23 cellular contexts compared by ENCODE assay signal in the genomic region with DNA sequence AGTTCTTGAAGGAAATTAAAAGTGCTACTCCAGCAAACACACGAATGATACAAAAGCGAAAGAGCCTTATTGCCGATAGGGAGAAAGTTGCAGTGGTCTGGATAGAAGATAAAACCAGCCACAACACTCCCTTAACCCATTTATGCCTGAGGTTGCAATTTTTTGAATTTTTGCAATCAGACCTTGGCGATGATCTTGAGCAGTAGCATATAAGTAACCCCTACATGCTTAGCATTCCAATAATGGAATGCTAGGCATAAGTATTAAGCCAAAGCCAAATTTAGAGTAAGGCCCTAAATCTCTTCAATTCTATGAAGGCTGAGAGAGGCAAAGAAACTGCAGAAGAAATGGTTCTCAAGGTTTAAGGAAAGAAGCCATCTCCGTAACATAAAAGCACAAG.
DNase-seq lines count a peak whose midpoint lies in the region; ATAC-seq and TF ChIP-seq lines count a peak whose summit lies in the region.
"Had no signal": no experiment of that assay in that cellular context is flagged by ENCODE, and none has a peak within 500 bp of the region (broad histone marks: within the 10 kb centered on the region; RNA-seq: fewer than 3 reads in every experiment).

No MANE protein-coding gene starts in this region.

- TF ChIP-seq CTCF in AG10803 (conservative IDR thresholded peaks at IDR 0.05; ENCODE audit: low read length) (no peak), IMR-90 (conservative IDR thresholded peaks at IDR 0.05; ENCODE audit: low read depth, low read length) (no peak), osteoblast (IDR thresholded peaks at IDR 0.05; ENCODE audit: extremely low read depth, low read depth, low read length) (no peak)

- CTCF ChIA-PET in IMR-90 (lab: Yijun Ruan, JAX): no interaction called here

- dilution Hi-C loops in IMR-90 (cut with HindIII; ENCODE audit: low sequenced_read_pairs, unreplicated experiment): no loop called here

- no peak overlapping the region for H4K5ac ChIP-seq in IMR-90 (ENCODE audit: low read depth, low read length)

- BruUV-seq in IMR-90 (replicated peaks; lab: Mats Ljungman, UMichigan): no TSS peak

- no peak for TF ChIP-seq RAD21 in IMR-90 (IDR thresholded peaks at IDR 0.05; ENCODE audit: low read length)

- H3K4me1 ChIP-seq in IMR-90 (ENCODE audit: control insufficient read depth, insufficient read depth, low read length): peaks cover 2% of the 10 kb centered on the region; the same call in 1 of the 2 replicates
- peaks cover under 1% of the 10 kb centered on the region for H3K4me1 ChIP-seq in osteoblast (ENCODE audit: insufficient read depth, low read length)
- H3K4me1 ChIP-seq: Caco-2 had no signal

- H3K36me3 ChIP-seq in IMR-90 (ENCODE audit: control insufficient read depth, insufficient read depth, low read length) (no peaks in the 10 kb centered on the region), osteoblast (ENCODE audit: insufficient read depth, low read length) (no peaks in the 10 kb centered on the region)

- H3K56ac ChIP-seq in IMR-90 (ENCODE audit: extremely low read depth, insufficient read depth, low read length): no peak overlapping the region

- no peak overlapping the region for H3K14ac ChIP-seq in IMR-90 (replicated peaks; ENCODE audit: low read depth, low read length)

- intact Hi-C loops in IMR-90 (cut with micrococcal nuclease): loop anchor here (5.0 kb wide), 1 partner anchor 50 kb away; no protein-coding TSS in a partner anchor
- intact Hi-C loops in activated T-helper 2 cell treated with anti-CD3 and anti-CD28 coated beads, Interferon-gamma antibody, Interleukin-2, Interleukin-4, amounts not matched to agents 10 μg/mL and 5 μg/mL and 100 μg/mL, durations not matched to agents 14 hours and 24 hours and 36 hours (cut with micrococcal nuclease): no loop called here

- DNase-seq in AG10803 (ENCODE audit: low read depth) (peak; percentile 71), IMR-90 (no peak), astrocyte of the hippocampus (ENCODE audit: low read depth, low spot score) (peak; percentile 11), osteoblast (ENCODE audit: insufficient read length, low spot score, missing footprints) (no peak)
- no peak for DNase-seq in activated CD4-positive, CD25-positive, alpha-beta regulatory T cell treated with anti-CD3 and anti-CD28 coated beads, Interleukin-2, amount 50 U/mL, for 72 hours
- no peak for DNase-seq in stimulated activated CD4-positive, alpha-beta T cell treated with anti-CD3 and anti-CD28 coated beads, Interleukin-15, amount 100 ng/mL, for 24 hours
- DNase-seq in activated T-helper 2 cell treated with anti-CD3 and anti-CD28 coated beads, Interferon-gamma antibody, Interleukin-2, Interleukin-4, amounts not matched to agents 10 μg/mL and 5 μg/mL and 100 μg/mL, durations not matched to agents 14 hours and 24 hours and 36 hours (ENCODE audit: low spot score): no peak
- DNase-seq: Caco-2; CD4-positive, CD25-positive, alpha-beta regulatory T cell; GF-D8; GOT3; KBM-7; NCI-H1105 treated with DMSO at 0.1 percent for 48 hours; NCI-H1694; NCI-H2081 treated with DMSO at 0.1 percent for 48 hours; NCI-H748 treated with DMSO at 0.1 percent for 48 hours; NK-92 treated with Interleukin-12 subunit alpha and Interleukin-12 subunit beta, amount 100 ng/mL, for 24 hours; Right ventricle myocardium superior had no signal

- H4K20me1 ChIP-seq in IMR-90 (ENCODE audit: insufficient read depth, low read length): no peaks in the 10 kb centered on the region
- no peaks in the 10 kb centered on the region for H4K20me1 ChIP-seq in osteoblast (ENCODE audit: insufficient read depth, low read length)

- POLR2A ChIA-PET in IMR-90 (lab: Charles Lee; ENCODE audit: unreplicated experiment): no interaction called here

- no peak overlapping the region for H3K4me2 ChIP-seq in IMR-90 (ENCODE audit: low read depth, low read length)
- no peak overlapping the region for H3K4me2 ChIP-seq in osteoblast (ENCODE audit: insufficient read depth, low read length)

- H3K9me3 ChIP-seq in IMR-90 (ENCODE audit: control insufficient read depth, insufficient read depth, low read length) (no peaks in the 10 kb centered on the region), osteoblast (ENCODE audit: low read depth, low read length) (no peaks in the 10 kb centered on the region)
- H3K9me3 ChIP-seq: Caco-2 had no signal

- H2BK5ac ChIP-seq in IMR-90 (ENCODE audit: low read depth, low read length, poor library complexity, severe bottlenecking): no peak overlapping the region

- H2AFZ ChIP-seq in IMR-90 (replicated peaks; ENCODE audit: low read length, poor library complexity) (no peak overlapping the region), osteoblast (ENCODE audit: low read length) (peak overlapping the region; percentile 27)

- ATAC-seq in IMR-90 (ENCODE audit: low read depth) (peak; percentile 67), HG03175 (IDR thresholded peaks at IDR 0.05; ENCODE audit: unreplicated experiment) (no peak)
- ATAC-seq: GM12878, HCT116 had no signal

- in situ Hi-C loops in IMR-90 (cut with MboI; ENCODE audit: low sequenced_read_pairs): no loop called here

- 0 out of 4 replicates have a peak overlapping the region, but pooled peaks of 1 of the 2 experiments have one; percentile 25 for H4K8ac ChIP-seq in IMR-90 (ENCODE audit: low read depth in 2 of 2, low read length in 2 of 2)

- H3K23ac ChIP-seq in IMR-90 (ENCODE audit: low read depth, low read length): no peak overlapping the region

- H3K4me1 Mint-ChIP-seq in activated T-helper 2 cell treated with anti-CD3 and anti-CD28 coated beads, Interferon-gamma antibody, Interleukin-2, Interleukin-4, amounts not matched to agents 10 μg/mL and 5 μg/mL and 100 μg/mL, durations not matched to agents 14 hours and 24 hours and 36 hours (ENCODE audit: low read depth): no peaks in the 10 kb centered on the region
- H3K4me1 Mint-ChIP-seq: B cell; CD4-positive, CD25-positive, alpha-beta regulatory T cell had no signal

- peak overlapping the region; percentile 34 for H3K18ac ChIP-seq in IMR-90 (ENCODE audit: low read depth, low read length)

- H3K4me3 ChIP-seq in AG10803 (ENCODE audit: low read length): no peak overlapping the region
- H3K4me3 ChIP-seq in IMR-90 (ENCODE audit: insufficient read depth, low read depth, low read length): no peak overlapping the region
- no peak overlapping the region for H3K4me3 ChIP-seq in osteoblast (ENCODE audit: insufficient read depth, low read length)
- H3K4me3 ChIP-seq: GM12878, SK-N-MC had no signal

- no peak overlapping the region for H3K27ac Mint-ChIP-seq in activated T-helper 2 cell treated with anti-CD3 and anti-CD28 coated beads, Interferon-gamma antibody, Interleukin-2, Interleukin-4, amounts not matched to agents 10 μg/mL and 5 μg/mL and 100 μg/mL, durations not matched to agents 14 hours and 24 hours and 36 hours
- H3K27ac Mint-ChIP-seq: B cell had no signal

- H2AK9ac ChIP-seq in IMR-90 (replicated peaks; ENCODE audit: low read depth, low read length, poor library complexity): no peak overlapping the region

- peak overlapping the region; percentile 44; the same call in 1 of the 2 replicates for H3K9ac ChIP-seq in IMR-90 (ENCODE audit: low read depth, low read length)

- no peak overlapping the region; the same call in 1 of the 2 replicates for H3K4ac ChIP-seq in IMR-90 (ENCODE audit: low read depth, low read length)

- H3K79me1 ChIP-seq in IMR-90 (ENCODE audit: low read depth in 1 of 2, low read length in 2 of 2): no peaks in the 10 kb centered on the region

- no peak overlapping the region for H2BK15ac ChIP-seq in IMR-90 (ENCODE audit: low read depth, low read length)

- no peaks in the 10 kb centered on the region for H3K9me3 Mint-ChIP-seq in activated T-helper 2 cell treated with anti-CD3 and anti-CD28 coated beads, Interferon-gamma antibody, Interleukin-2, Interleukin-4, amounts not matched to agents 10 μg/mL and 5 μg/mL and 100 μg/mL, durations not matched to agents 14 hours and 24 hours and 36 hours

- no peak overlapping the region for H2AK5ac ChIP-seq in IMR-90 (ENCODE audit: low read depth, low read length)

- H3K4me3 Mint-ChIP-seq in activated T-helper 2 cell treated with anti-CD3 and anti-CD28 coated beads, Interferon-gamma antibody, Interleukin-2, Interleukin-4, amounts not matched to agents 10 μg/mL and 5 μg/mL and 100 μg/mL, durations not matched to agents 14 hours and 24 hours and 36 hours (ENCODE audit: low read depth): no peak overlapping the region
- H3K4me3 Mint-ChIP-seq: B cell; CD4-positive, CD25-positive, alpha-beta regulatory T cell had no signal

- 83% methylated on average over 1 of the region's 5 CpGs; no CpG with 5 or more reads in 1 of the 2 experiments for WGBS in IMR-90 (ENCODE audit: extremely low coverage in 2 of 2, insufficient read length in 1 of 2), 2 experiments

- H3K79me2 ChIP-seq in osteoblast (ENCODE audit: insufficient read depth, low read length): no peaks in the 10 kb centered on the region

- H3K36me3 Mint-ChIP-seq in activated T-helper 2 cell treated with anti-CD3 and anti-CD28 coated beads, Interferon-gamma antibody, Interleukin-2, Interleukin-4, amounts not matched to agents 10 μg/mL and 5 μg/mL and 100 μg/mL, durations not matched to agents 14 hours and 24 hours and 36 hours (ENCODE audit: low read depth): no peaks in the 10 kb centered on the region
- H3K36me3 Mint-ChIP-seq: CD4-positive, CD25-positive, alpha-beta regulatory T cell had no signal

- 0 out of 2 replicates have a peak overlapping the region, but pooled peaks have one; percentile 14 for H2BK20ac ChIP-seq in IMR-90 (ENCODE audit: low read depth, low read length)

- no peak overlapping the region for H4K91ac ChIP-seq in IMR-90 (ENCODE audit: insufficient read depth, low read depth, low read length)

- H3K9me1 ChIP-seq in IMR-90 (ENCODE audit: insufficient read depth, low read length): no peaks in the 10 kb centered on the region

- H2BK120ac ChIP-seq in IMR-90 (ENCODE audit: low read depth, low read length): peak overlapping the region; percentile 57; the same call in 1 of the 2 replicates

- no peak for TF ChIP-seq POLR2A in IMR-90 (IDR thresholded peaks at IDR 0.05; ENCODE audit: low read depth, low read length)

- peaks cover 1% of the 10 kb centered on the region; the same call in 1 of the 2 replicates for H3K27me3 ChIP-seq in IMR-90 (ENCODE audit: control insufficient read depth, insufficient read depth, low read length)
- no peaks in the 10 kb centered on the region for H3K27me3 ChIP-seq in osteoblast (ENCODE audit: insufficient read depth, low read length)

- H3K27ac ChIP-seq in IMR-90 (ENCODE audit: insufficient read depth, low read length) (peak overlapping the region; percentile 42; the same call in 1 of the 2 replicates), osteoblast (ENCODE audit: low read depth, low read length) (no peak overlapping the region)
- H3K27ac ChIP-seq: SK-N-MC had no signal

- peaks cover 6% of the 10 kb centered on the region for H3K27me3 Mint-ChIP-seq in activated T-helper 2 cell treated with anti-CD3 and anti-CD28 coated beads, Interferon-gamma antibody, Interleukin-2, Interleukin-4, amounts not matched to agents 10 μg/mL and 5 μg/mL and 100 μg/mL, durations not matched to agents 14 hours and 24 hours and 36 hours (ENCODE audit: low read depth)

TF ChIP-seq in IMR-90, 13 proteins besides CTCF, POLR2A, EP300 and RAD21:
- TF ChIP-seq RFX5 (IDR thresholded peaks at IDR 0.05; ENCODE audit: low read depth, low read length): no peak
- 0 out of 2 replicates have a peak, but pooled peaks have one; percentile 4 for TF ChIP-seq MAFK (IDR thresholded peaks at IDR 0.05; ENCODE audit: low read depth, low read length)

Comparison
In these comparisons a context has a peak if more than half of its experiments do, and no peak if none do; other contexts are left out.
1. DNase-seq: peak in AG10803 (single experiment) and astrocyte of the hippocampus (single experiment); none in IMR-90 (single experiment), osteoblast (single experiment), activated CD4-positive, CD25-positive, alpha-beta regulatory T cell treated with anti-CD3 and anti-CD28 coated beads, Interleukin-2, amount 50 U/mL, for 72 hours (single experiment), stimulated activated CD4-positive, alpha-beta T cell treated with anti-CD3 and anti-CD28 coated beads, Interleukin-15, amount 100 ng/mL, for 24 hours (single experiment) and activated T-helper 2 cell treated with anti-CD3 and anti-CD28 coated beads, Interferon-gamma antibody, Interleukin-2, Interleukin-4, amounts not matched to agents 10 μg/mL and 5 μg/mL and 100 μg/mL, durations not matched to agents 14 hours and 24 hours and 36 hours (single experiment).